ENCODE assay signal across 7 cellular contexts in genomic region chr7:50450691-50451051, GRCh38. TPM values are rescaled to one million over a fixed set of nuclear protein-coding genes. Genes with fewer than 3 reads are reported as not detected.
A peak's percentile ranks its signal among the peaks of the same experiment; 100 is the strongest.
DNase-seq lines count a peak whose midpoint lies in the region; ATAC-seq and TF ChIP-seq lines count a peak whose summit lies in the region.

No MANE protein-coding gene starts in this region.

- peaks cover 16% of the 10 kb centered on the region for H3K36me3 Mint-ChIP-seq in activated T-cell treated with anti-CD3 and anti-CD28 coated beads, Interleukin-2, amount 50 U/mL, for 4 hours (ENCODE audit: insufficient read depth)

- H3K9ac ChIP-seq in HUES48 (ENCODE audit: low read depth, low read length) = peak overlapping the region; percentile 4; the same call in 1 of the 2 replicates

- H3K9me3 ChIP-seq in HUES48 (ENCODE audit: control insufficient read depth, insufficient read depth, low read length) = no peaks in the 10 kb centered on the region

- H3K27me3 ChIP-seq in HUES48 (ENCODE audit: control insufficient read depth, insufficient read depth, low read length) = no peaks in the 10 kb centered on the region

- peaks cover 13% of the 10 kb centered on the region for H3K4me1 ChIP-seq in HUES48 (ENCODE audit: control insufficient read depth, insufficient read depth, low read length)

- intact Hi-C loops in sciatic nerve (cut with DNase I) = no loop called here

- DNase-seq in activated T-cell treated with anti-CD3 and anti-CD28 coated beads, Interleukin-2, amount 50 U/mL, for 4 hours = no peak
- peak; percentile 34 for DNase-seq in germinal center (ENCODE audit: low spot score)
- no peak for DNase-seq in sciatic nerve (ENCODE audit: low spot score)
- no peak for DNase-seq in GM13976 (ENCODE audit: low spot score)

- ATAC-seq in GM19351 (IDR thresholded peaks at IDR 0.05; ENCODE audit: unreplicated experiment) (peak; percentile 2), sciatic nerve (peak; percentile 40), GM18858 (IDR thresholded peaks at IDR 0.05; ENCODE audit: unreplicated experiment) (no peak)
- ATAC-seq in activated T-cell treated with anti-CD3 and anti-CD28 coated beads, Interleukin-2, amount 50 U/mL, for 4 hours = peak; percentile 9 to 19

- in situ Hi-C loops in GM13976 (cut with MboI; ENCODE audit: low sequenced_read_pairs, unreplicated experiment) = loop anchor here (25.0 kb wide), 2 partner anchors 212 to 712 kb away; no protein-coding TSS in a partner anchor

- H3K4me3 ChIP-seq in HUES48 (ENCODE audit: low read depth, low read length) = peak overlapping the region; percentile 62

- no peaks in the 10 kb centered on the region for H3K9me3 Mint-ChIP-seq in activated T-cell treated with anti-CD3 and anti-CD28 coated beads, Interleukin-2, amount 50 U/mL, for 4 hours

- TF ChIP-seq CTCF in GM13976 (IDR thresholded peaks at IDR 0.05; ENCODE audit: borderline replicate concordance, control extremely low read depth, extremely low read depth, insufficient read depth, missing control alignments) = no peak

- peaks cover 33% of the 10 kb centered on the region for H3K4me1 Mint-ChIP-seq in activated T-cell treated with anti-CD3 and anti-CD28 coated beads, Interleukin-2, amount 50 U/mL, for 4 hours (ENCODE audit: low read depth)

- peak overlapping the region; percentile 91 for H3K4me3 Mint-ChIP-seq in activated T-cell treated with anti-CD3 and anti-CD28 coated beads, Interleukin-2, amount 50 U/mL, for 4 hours

- peaks cover 4% of the 10 kb centered on the region for H3K27me3 Mint-ChIP-seq in activated T-cell treated with anti-CD3 and anti-CD28 coated beads, Interleukin-2, amount 50 U/mL, for 4 hours (ENCODE audit: low read depth)

- H3K36me3 ChIP-seq in HUES48 (ENCODE audit: control insufficient read depth, insufficient read depth, low read length) = peaks cover 15% of the 10 kb centered on the region

- H3K27ac ChIP-seq in HUES48 (ENCODE audit: low read depth, low read length) = no peak overlapping the region

RNA-seq across cellular contexts. Expression of gene FIGNL1, which starts 0.5 kb away (rescaled TPM):
- total RNA-seq in activated T-cell treated with anti-CD3 and anti-CD28 coated beads, Interleukin-2, amount 50 U/mL, for 4 hours = 10 to 100 TPM; 27.9 to 40.7 (median 35.1) TPM
- total RNA-seq in sciatic nerve = 8.5 TPM
